In genomic region chr4:122666527-122667245, GRCh38 we compare ENCODE assay signal across 8 cellular contexts. TPM values are rescaled to one million over a fixed set of nuclear protein-coding genes. Genes with fewer than 3 reads are reported as not detected.
A peak's percentile ranks its signal among the peaks of the same experiment; 100 is the strongest.
DNase-seq lines count a peak whose midpoint lies in the region; ATAC-seq and TF ChIP-seq lines count a peak whose summit lies in the region.
"Had no signal": no experiment of that assay in that cellular context is flagged by ENCODE, and none has a peak within 500 bp of the region (broad histone marks: within the 10 kb centered on the region; RNA-seq: fewer than 3 reads in every experiment).

No MANE protein-coding gene starts in this region.

- H3K4me1 Mint-ChIP-seq in CD14-positive monocyte: no peaks in the 10 kb centered on the region

- H3K9me3 ChIP-seq in OCI-LY7 (ENCODE audit: low read length): no peaks in the 10 kb centered on the region

- intact Hi-C loops in CD14-positive monocyte (cut with micrococcal nuclease): no loop called here
- intact Hi-C loops in OCI-LY7 (cut with micrococcal nuclease; ENCODE audit: unreplicated experiment): no loop called here

- H2AFZ ChIP-seq in OCI-LY7 (ENCODE audit: low read length): no peak overlapping the region

- peaks cover 0 to 8% (median 2%) of the 10 kb centered on the region in 7 donors for H3K9me3 Mint-ChIP-seq in CD14-positive monocyte

- H3K4me3 Mint-ChIP-seq in CD14-positive monocyte: no peak overlapping the region

- H3K36me3 Mint-ChIP-seq in CD14-positive monocyte: no peaks in the 10 kb centered on the region

- ATAC-seq in GM19452 (IDR thresholded peaks at IDR 0.05; ENCODE audit: unreplicated experiment): no peak

- peaks cover 3% of the 10 kb centered on the region in 3 donors for H3K27me3 Mint-ChIP-seq in CD14-positive monocyte (ENCODE audit: low read depth in 3 of 3)

- H3K27ac Mint-ChIP-seq in CD14-positive monocyte: no peak overlapping the region

- peak; percentile 92 for DNase-seq in GM04503 (ENCODE audit: low read depth)
- DNase-seq in RPMI7951 (ENCODE audit: low read depth): peak; percentile 79
- DNase-seq in epithelial cell of prostate (ENCODE audit: low read depth, low spot score): peak; percentile 54
- DNase-seq in skeletal muscle cell (ENCODE audit: low read depth): peak; percentile 83
- DNase-seq in CD14-positive monocyte (ENCODE audit: low spot score): no peak
- no peak for DNase-seq in OCI-LY7 (ENCODE audit: low spot score)
- DNase-seq: stimulated activated CD4-positive, alpha-beta T cell treated with anti-CD3 and anti-CD28 coated beads, Interleukin-15, amount 100 ng/mL, for 24 hours had no signal

- no peaks in the 10 kb centered on the region for H3K9me2 ChIP-seq in OCI-LY7 (ENCODE audit: insufficient read depth, low read length)

- CTCF ChIA-PET in OCI-LY7 (lab: Charles Lee; ENCODE audit: unreplicated experiment): no interaction called here

- TF ChIP-seq CTCF in CD14-positive monocyte (IDR thresholded peaks at IDR 0.05): no peak
- no peak for TF ChIP-seq CTCF in OCI-LY7 (conservative IDR thresholded peaks at IDR 0.05; ENCODE audit: low read length)

- H3K36me3 ChIP-seq in OCI-LY7 (ENCODE audit: insufficient read depth, low read length): no peaks in the 10 kb centered on the region

- no peaks in the 10 kb centered on the region for H3K79me2 ChIP-seq in OCI-LY7 (ENCODE audit: insufficient read depth, low read depth, low read length)

- H3K4me3 ChIP-seq in skeletal muscle cell (ENCODE audit: low read depth, low read length) (no peak overlapping the region), OCI-LY7 (ENCODE audit: low read depth, low read length, poor library complexity, severe bottlenecking) (no peak overlapping the region)

- no peaks in the 10 kb centered on the region for H3K4me1 ChIP-seq in OCI-LY7 (ENCODE audit: insufficient read depth, low read length, poor library complexity, severe bottlenecking)

- POLR2A ChIA-PET in OCI-LY7 (lab: Charles Lee): interaction anchor here (0.5 kb wide), 1 partner anchor 242 kb away, joined by 3 read pairs; no protein-coding TSS in a partner anchor

- no peaks in the 10 kb centered on the region for H4K20me1 ChIP-seq in OCI-LY7 (ENCODE audit: insufficient read depth, low read length)

- H3K4me2 ChIP-seq in OCI-LY7 (ENCODE audit: low read length): no peak overlapping the region

- no TSS peak for BruUV-seq in OCI-LY7 (replicated peaks; lab: Mats Ljungman, UMichigan)

- H3K27ac ChIP-seq in epithelial cell of prostate (peak overlapping the region; percentile 60), OCI-LY7 (ENCODE audit: low read depth, low read length, poor library complexity, severe bottlenecking) (no peak overlapping the region)

RNA-seq across cellular contexts. Expression of gene IL21, which starts 45.8 kb away (rescaled TPM):
- total RNA-seq in RPMI7951 (2014; rRNA removed; shearing (Covaris generic)): not detected in 2 replicates
- not detected for polyA plus RNA-seq in CD14-positive monocyte
- total RNA-seq in OCI-LY7 (2014; rRNA removed; shearing (Covaris generic)): not detected in 2 replicates
- not detected in 2 replicates for total RNA-seq in OCI-LY7 (2022)

Comparison
In these comparisons a context has a peak if more than half of its experiments do, and no peak if none do; other contexts are left out.
1. DNase-seq: peak in GM04503 (single experiment), RPMI7951 (single experiment), epithelial cell of prostate (single experiment) and skeletal muscle cell (single experiment); none in CD14-positive monocyte (single experiment) and OCI-LY7 (single experiment).